In the genomic region with DNA sequence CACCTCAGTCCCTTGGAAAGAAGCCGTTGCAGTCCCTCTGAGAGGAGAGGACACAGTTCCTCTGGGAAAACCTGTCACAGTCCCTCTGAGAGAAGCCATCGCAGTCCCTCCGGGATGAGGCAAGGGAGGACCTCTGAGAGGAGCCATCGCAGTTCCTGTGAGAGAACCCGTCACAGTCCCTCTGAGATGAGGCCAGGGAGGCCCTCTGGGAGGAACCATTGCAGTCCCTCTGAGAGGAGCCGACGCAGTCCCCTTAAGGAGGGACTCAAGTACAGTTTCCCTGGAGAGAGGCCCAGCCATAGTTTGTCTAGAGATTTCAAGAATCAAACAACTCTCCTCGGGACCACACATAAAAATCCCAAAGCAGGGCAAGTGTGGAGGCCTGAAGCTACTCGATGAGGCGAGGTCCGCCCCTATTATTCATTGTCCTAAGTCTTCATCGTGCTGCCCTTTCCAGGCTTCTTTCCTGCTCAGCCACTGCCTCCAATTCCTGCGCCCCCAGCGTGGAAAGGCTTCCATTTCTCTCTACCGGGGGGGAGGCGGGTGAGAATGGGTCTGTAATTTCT, we compare ENCODE assay signal across 8 cellular contexts. TPM values are rescaled to one million over a fixed set of nuclear protein-coding genes. Genes with fewer than 3 reads are reported as not detected.
DNase-seq lines count a peak whose midpoint lies in the region; ATAC-seq and TF ChIP-seq lines count a peak whose summit lies in the region.

No MANE protein-coding gene starts in this region.

- no peak overlapping the region for H3K9ac ChIP-seq in smooth muscle cell (ENCODE audit: low read depth)

- H3K4me3 ChIP-seq in H7 (ENCODE audit: insufficient read depth, low read depth, low read length): peak overlapping the region; percentile 59
- peak overlapping the region; percentile 93 for H3K4me3 ChIP-seq in WI38 (ENCODE audit: low read depth, low read length)
- peak overlapping the region; percentile 66 for H3K4me3 ChIP-seq in smooth muscle cell

- H3K9me3 ChIP-seq in smooth muscle cell (replicated peaks; ENCODE audit: low read depth): no peaks in the 10 kb centered on the region

- peak overlapping the region; percentile 92 for H3K4me2 ChIP-seq in smooth muscle cell

- peaks cover 41% of the 10 kb centered on the region for H3K79me2 ChIP-seq in smooth muscle cell (ENCODE audit: low read depth)

- no peaks in the 10 kb centered on the region for H3K36me3 ChIP-seq in H7 (replicated peaks; ENCODE audit: control insufficient read depth, insufficient read depth, low read length)
- no peaks in the 10 kb centered on the region for H3K36me3 ChIP-seq in smooth muscle cell (ENCODE audit: low read depth)

- intact Hi-C loops in left cardiac atrium (cut with DNase I): loop anchor here in 1 of 2 donors (10.0 kb wide), 1 partner anchor 87 kb away; a partner anchor contains a TSS

- ATAC-seq in left cardiac atrium (peak; percentile 1 to 8), HG02763 (IDR thresholded peaks at IDR 0.05; ENCODE audit: unreplicated experiment) (no peak), HG02981 (IDR thresholded peaks at IDR 0.05; ENCODE audit: unreplicated experiment) (no peak), GM18520 (IDR thresholded peaks at IDR 0.05; ENCODE audit: unreplicated experiment) (no peak)

- no peaks in the 10 kb centered on the region for H3F3A ChIP-seq in smooth muscle cell (ENCODE audit: low read depth)

- 92% methylated on average over 16 of the region's 16 CpGs for WGBS in smooth muscle cell (ENCODE audit: low lambda C conversion rate)

- DNase-seq in H7 (peak; percentile 10), left cardiac atrium (no peak), smooth muscle cell (lab: John Stamatoyannopoulos, UW; ENCODE audit: unreplicated experiment) (no peak), SK-N-DZ (ENCODE audit: low spot score) (no peak)

- no peaks in the 10 kb centered on the region for H3K27me3 ChIP-seq in H7 (ENCODE audit: control insufficient read depth, insufficient read depth, low read length)
- peaks cover 2% of the 10 kb centered on the region for H3K27me3 ChIP-seq in smooth muscle cell (ENCODE audit: low read depth)

- peaks cover 19% of the 10 kb centered on the region for H4K20me1 ChIP-seq in smooth muscle cell (ENCODE audit: low read depth)

- peak overlapping the region; percentile 83 for H2AFZ ChIP-seq in smooth muscle cell (ENCODE audit: low read depth)

- H3K27ac ChIP-seq in smooth muscle cell (ENCODE audit: low read depth): peak overlapping the region; percentile 23

- TF ChIP-seq CTCF in WI38 (IDR thresholded peaks at IDR 0.05; ENCODE audit: low read depth, low read length): no peak
- TF ChIP-seq CTCF in smooth muscle cell (IDR thresholded peaks at IDR 0.05; ENCODE audit: borderline replicate concordance, insufficient read depth, poor library complexity, severe bottlenecking): no peak

- H3K4me1 ChIP-seq in smooth muscle cell (ENCODE audit: low read depth): peaks cover 9% of the 10 kb centered on the region

RNA-seq across cellular contexts. Expression of a gene that starts 0.6 kb away (rescaled TPM):
- total RNA-seq in H7 (2014; rRNA removed; shearing (Covaris generic)): 33.4 and 37.6 TPM in 2 replicates
- total RNA-seq in left cardiac atrium: 10 to 100 TPM; 20.0 to 20.8 TPM
- total RNA-seq in smooth muscle cell: 15.6 and 18.6 TPM in 2 replicates
- 12.2 and 13.6 TPM in 2 replicates for polyA plus RNA-seq in smooth muscle cell
- polyA plus RNA-seq in SK-N-DZ (2014; cell fraction: cytosol; rRNA removed): 59.0 and 72.9 TPM in 2 replicates
- 62.1 and 68.9 TPM in 2 replicates for polyA plus RNA-seq in SK-N-DZ (2014; cell fraction: nucleus; rRNA removed)

RNA-seq across cellular contexts. Expression of a gene that starts 46.6 kb away (rescaled TPM):
- total RNA-seq in H7 (2014; rRNA removed; shearing (Covaris generic)): 2.3 and 3.1 TPM in 2 replicates
- total RNA-seq in left cardiac atrium (1 to 10 TPM; 3.6 to 5.4 TPM), smooth muscle cell (0.81 and 6.3 TPM in 2 replicates)
- polyA plus RNA-seq in smooth muscle cell: 1.7 and 3.4 TPM in 2 replicates
- polyA plus RNA-seq in SK-N-DZ (2014; cell fraction: cytosol; rRNA removed): 3.9 and 4.6 TPM in 2 replicates
- polyA plus RNA-seq in SK-N-DZ (2014; cell fraction: nucleus; rRNA removed): 3.8 and 4.4 TPM in 2 replicates

RNA-seq across cellular contexts. Expression of a gene that starts 46.6 kb away (rescaled TPM):
- 39.2 and 41.7 TPM in 2 replicates for total RNA-seq in H7 (2014; rRNA removed; shearing (Covaris generic))
- 10 to 100 TPM; 19.7 to 20.6 TPM for total RNA-seq in left cardiac atrium
- total RNA-seq in smooth muscle cell: 39.0 and 51.6 TPM in 2 replicates
- 52.7 and 54.0 TPM in 2 replicates for polyA plus RNA-seq in smooth muscle cell
- polyA plus RNA-seq in SK-N-DZ (2014; cell fraction: cytosol; rRNA removed): 38.1 and 42.3 TPM in 2 replicates
- 17.4 and 24.7 TPM in 2 replicates for polyA plus RNA-seq in SK-N-DZ (2014; cell fraction: nucleus; rRNA removed)

Comparison
In these comparisons a context has a peak if more than half of its experiments do, and no peak if none do; other contexts are left out.
1. ATAC-seq: peak in left cardiac atrium (2 of 2); none in HG02763 (single experiment), HG02981 (single experiment) and GM18520 (single experiment).
2. Peak in every context shown above with its lines, with median percentiles within 50 percentile points of each other: H3K4me3 ChIP-seq.